Comparison of ENCODE assay signal across 8 cellular contexts in genomic region chr14:66359500-66359899, GRCh38.
DNase-seq lines count a peak whose midpoint lies in the region; ATAC-seq, FAIRE-seq and TF ChIP-seq lines count a peak whose summit lies in the region.

No MANE protein-coding gene starts in this region.

- H3K9me3 Mint-ChIP-seq in activated T-helper 1 cell treated with anti-CD3 and anti-CD28 coated beads, Interleukin-12 subunit alpha, Interleukin-12 subunit beta, Interleukin-2, Interleukin-4 antibody, amounts not matched to agents 30 ng/mL and 10 ng/mL and 1 ng/mL, durations not matched to agents 14 hours and 24 hours and 36 hours, result no peaks in the 10 kb centered on the region

- no peak for ATAC-seq in GM18502 (IDR thresholded peaks at IDR 0.05; ENCODE audit: poor library complexity, unreplicated experiment)

- peaks cover 9% of the 10 kb centered on the region for H3K27me3 Mint-ChIP-seq in activated T-helper 1 cell treated with anti-CD3 and anti-CD28 coated beads, Interleukin-12 subunit alpha, Interleukin-12 subunit beta, Interleukin-2, Interleukin-4 antibody, amounts not matched to agents 30 ng/mL and 10 ng/mL and 1 ng/mL, durations not matched to agents 14 hours and 24 hours and 36 hours (ENCODE audit: insufficient read depth)

- no peaks in the 10 kb centered on the region for H3K4me1 Mint-ChIP-seq in activated T-helper 1 cell treated with anti-CD3 and anti-CD28 coated beads, Interleukin-12 subunit alpha, Interleukin-12 subunit beta, Interleukin-2, Interleukin-4 antibody, amounts not matched to agents 30 ng/mL and 10 ng/mL and 1 ng/mL, durations not matched to agents 14 hours and 24 hours and 36 hours (ENCODE audit: low read depth)

- H3K27ac Mint-ChIP-seq in activated T-helper 1 cell treated with anti-CD3 and anti-CD28 coated beads, Interleukin-12 subunit alpha, Interleukin-12 subunit beta, Interleukin-2, Interleukin-4 antibody, amounts not matched to agents 30 ng/mL and 10 ng/mL and 1 ng/mL, durations not matched to agents 14 hours and 24 hours and 36 hours, result no peak overlapping the region

- DNase-seq in AG09309 (ENCODE audit: low read depth), result no peak
- DNase-seq in NCI-H128 (lab: John Stamatoyannopoulos, UW; ENCODE audit: unreplicated experiment), result peak; percentile 23
- peak; percentile 4 for DNase-seq in T1000 (lab: John Stamatoyannopoulos, UW)
- peak; percentile 12 to 71 for DNase-seq in foreskin fibroblast
- DNase-seq in renal cortical epithelial cell (ENCODE audit: low read depth), result peak; percentile 64
- DNase-seq in activated T-helper 1 cell treated with anti-CD3 and anti-CD28 coated beads, Interleukin-12 subunit alpha, Interleukin-12 subunit beta, Interleukin-2, Interleukin-4 antibody, amounts not matched to agents 30 ng/mL and 10 ng/mL and 1 ng/mL, durations not matched to agents 14 hours and 24 hours and 36 hours (ENCODE audit: low spot score), result no peak

- no peaks in the 10 kb centered on the region for H3K36me3 Mint-ChIP-seq in activated T-helper 1 cell treated with anti-CD3 and anti-CD28 coated beads, Interleukin-12 subunit alpha, Interleukin-12 subunit beta, Interleukin-2, Interleukin-4 antibody, amounts not matched to agents 30 ng/mL and 10 ng/mL and 1 ng/mL, durations not matched to agents 14 hours and 24 hours and 36 hours (ENCODE audit: low read depth)

- FAIRE-seq in G401.6 (lab: Jason Lieb, UNC), result peak; percentile 77

- intact Hi-C loops in activated T-helper 1 cell treated with anti-CD3 and anti-CD28 coated beads, Interleukin-12 subunit alpha, Interleukin-12 subunit beta, Interleukin-2, Interleukin-4 antibody, amounts not matched to agents 30 ng/mL and 10 ng/mL and 1 ng/mL, durations not matched to agents 14 hours and 24 hours and 36 hours (cut with micrococcal nuclease), result loop anchor here (1.0 to 10.0 kb wide), 5 partner anchors 36 to 925 kb away; no protein-coding TSS in a partner anchor

- peak; percentile 60 for TF ChIP-seq CTCF in AG09309 (IDR thresholded peaks at IDR 0.05; ENCODE audit: control insufficient read depth, insufficient read depth, low read depth, low read length, missing control alignments)
- TF ChIP-seq CTCF in foreskin fibroblast (IDR thresholded peaks at IDR 0.05; ENCODE audit: low read depth, low read length), result peak; percentile 53

- H3K4me3 ChIP-seq in AG09309 (ENCODE audit: control insufficient read depth, low read depth, low read length), result no peak overlapping the region
- no peak overlapping the region for H3K4me3 ChIP-seq in foreskin fibroblast (ENCODE audit: low read depth in 1 of 2, low read length in 2 of 2)

- H3K4me3 Mint-ChIP-seq in activated T-helper 1 cell treated with anti-CD3 and anti-CD28 coated beads, Interleukin-12 subunit alpha, Interleukin-12 subunit beta, Interleukin-2, Interleukin-4 antibody, amounts not matched to agents 30 ng/mL and 10 ng/mL and 1 ng/mL, durations not matched to agents 14 hours and 24 hours and 36 hours, result no peak overlapping the region

Comparison
In these comparisons a context has a peak if more than half of its experiments do, and no peak if none do; other contexts are left out.
1. DNase-seq: peak in NCI-H128 (single experiment), T1000 (single experiment), foreskin fibroblast (2 of 2) and renal cortical epithelial cell (single experiment); none in AG09309 (single experiment) and activated T-helper 1 cell treated with anti-CD3 and anti-CD28 coated beads, Interleukin-12 subunit alpha, Interleukin-12 subunit beta, Interleukin-2, Interleukin-4 antibody, amounts not matched to agents 30 ng/mL and 10 ng/mL and 1 ng/mL, durations not matched to agents 14 hours and 24 hours and 36 hours (single experiment).